In genomic region chr11:8608646-8609045, GRCh38 we compare ENCODE assay signal across 18 cellular contexts. TPM values are rescaled to one million over a fixed set of nuclear protein-coding genes. Genes with fewer than 3 reads are reported as not detected.
A peak's percentile ranks its signal among the peaks of the same experiment; 100 is the strongest.
DNase-seq lines count a peak whose midpoint lies in the region; ATAC-seq and TF ChIP-seq lines count a peak whose summit lies in the region.
"Had no signal": no experiment of that assay in that cellular context is flagged by ENCODE, and none has a peak within 500 bp of the region (broad histone marks: within the 10 kb centered on the region; RNA-seq: fewer than 3 reads in every experiment).

No MANE protein-coding gene starts in this region.

- H3K9ac ChIP-seq in mammary epithelial cell (ENCODE audit: insufficient read depth, low read length): no peak overlapping the region

- in situ Hi-C loops in mammary epithelial cell (cut with MboI; ENCODE audit: low sequenced_read_pairs in 2 of 2): no loop called here

- H3K4me3 ChIP-seq in mammary epithelial cell (replicated peaks in 1 of 3; ENCODE audit: insufficient read depth in 1 of 3, low read depth in 2 of 3, low read length in 3 of 3) (no peak overlapping the region), esophagus muscularis mucosa (no peak overlapping the region), skeletal muscle cell (ENCODE audit: low read depth, low read length) (no peak overlapping the region)
- H3K4me3 ChIP-seq: gastrocnemius medialis, stomach had no signal

- dilution Hi-C loops in mammary epithelial cell (cut with HindIII; ENCODE audit: low sequenced_read_pairs): no loop called here

- H3K9me3 ChIP-seq in mammary epithelial cell (replicated peaks; ENCODE audit: insufficient read depth, low read length) (no peaks in the 10 kb centered on the region), esophagus muscularis mucosa (no peaks in the 10 kb centered on the region)
- H3K9me3 ChIP-seq: gastrocnemius medialis, stomach had no signal

- H3K27me3 Mint-ChIP-seq in MCF 10A (ENCODE audit: insufficient read depth, unreplicated experiment) (no peaks in the 10 kb centered on the region), mesothelial cell of epicardium (ENCODE audit: low read depth) (peaks cover 11% of the 10 kb centered on the region)
- peaks cover 28 to 31% of the 10 kb centered on the region in 2 donors for H3K27me3 Mint-ChIP-seq in effector memory CD8-positive, alpha-beta T cell

- peak; percentile 33; the same call in 2 of the 3 replicates for ATAC-seq in SK-N-SH treated with all-trans-retinoic acid at 6 μM for 48 hours
- no peak for ATAC-seq in effector memory CD8-positive, alpha-beta T cell (replicated peaks)
- ATAC-seq: gastrocnemius medialis had no signal

- no peak for TF ChIP-seq EP300 in esophagus muscularis mucosa (IDR thresholded peaks at IDR 0.05)

- H3K36me3 Mint-ChIP-seq in MCF 10A (ENCODE audit: insufficient read depth, unreplicated experiment) (peaks cover 24% of the 10 kb centered on the region), mesothelial cell of epicardium (no peaks in the 10 kb centered on the region)
- H3K36me3 Mint-ChIP-seq in effector memory CD8-positive, alpha-beta T cell (ENCODE audit: insufficient read depth): no peaks in the 10 kb centered on the region

- H3K4me2 ChIP-seq in mammary epithelial cell (ENCODE audit: insufficient read depth, low read depth, low read length): no peak overlapping the region

- H3K27ac Mint-ChIP-seq in MCF 10A (ENCODE audit: low read depth, unreplicated experiment) (no peak overlapping the region), mesothelial cell of epicardium (no peak overlapping the region)
- H3K27ac Mint-ChIP-seq in effector memory CD8-positive, alpha-beta T cell: no peak overlapping the region
- H3K27ac Mint-ChIP-seq: CD8-positive, alpha-beta memory T cell; nephron progenitor cell had no signal

- CTCF ChIA-PET in mammary epithelial cell (lab: Charles Lee; ENCODE audit: low non-redundant PET) (no interaction called here), MCF 10A (lab: Yijun Ruan, JAX) (interaction anchor here (0.5 to 0.9 kb wide), 3 partner anchors 8 to 358 kb away, joined by 3 read pairs; no protein-coding TSS in a partner anchor)

- BruUV-seq in mammary epithelial cell (replicated peaks; lab: Mats Ljungman, UMichigan) (no TSS peak), MCF 10A (replicated peaks; lab: Mats Ljungman, UMichigan) (no TSS peak)

- H3K4me3 Mint-ChIP-seq in MCF 10A (ENCODE audit: unreplicated experiment): no peak overlapping the region
- H3K4me3 Mint-ChIP-seq in effector memory CD8-positive, alpha-beta T cell: no peak overlapping the region
- no peak overlapping the region for H3K4me3 Mint-ChIP-seq in mesothelial cell of epicardium
- H3K4me3 Mint-ChIP-seq: CD8-positive, alpha-beta memory T cell; nephron progenitor cell had no signal

- no peak overlapping the region for H3K27ac ChIP-seq in mammary epithelial cell (ENCODE audit: insufficient read depth, low read depth, low read length)
- no peak overlapping the region for H3K27ac ChIP-seq in esophagus muscularis mucosa (replicated peaks in 1 of 4)
- H3K27ac ChIP-seq: gastrocnemius medialis had no signal

- no peak overlapping the region for H2AFZ ChIP-seq in mammary epithelial cell (ENCODE audit: low read depth, low read length)

- peaks cover 21% of the 10 kb centered on the region for H3K4me1 Mint-ChIP-seq in MCF 10A (ENCODE audit: insufficient read depth, unreplicated experiment)
- no peaks in the 10 kb centered on the region for H3K4me1 Mint-ChIP-seq in effector memory CD8-positive, alpha-beta T cell (ENCODE audit: low read depth in 2 of 2)
- peaks cover 8% of the 10 kb centered on the region for H3K4me1 Mint-ChIP-seq in mesothelial cell of epicardium

- H3K79me2 ChIP-seq in mammary epithelial cell (ENCODE audit: insufficient read depth, low read length): no peaks in the 10 kb centered on the region

- H3K27me3 ChIP-seq in mammary epithelial cell (ENCODE audit: insufficient read depth, low read length) (no peaks in the 10 kb centered on the region), esophagus muscularis mucosa (no peaks in the 10 kb centered on the region)
- H3K27me3 ChIP-seq: gastrocnemius medialis, stomach had no signal

- intact Hi-C loops in mammary epithelial cell (cut with micrococcal nuclease): loop anchor here (10.0 kb wide), 1 partner anchor 356 kb away; the partner anchor contains the start of gene TMEM9B
- intact Hi-C loops in MCF 10A (cut with micrococcal nuclease): no loop called here
- intact Hi-C loops in esophagus muscularis mucosa (cut with DNase I): no loop called here

- POLR2A ChIA-PET in MCF 10A (lab: Yijun Ruan, JAX): interaction anchor here (1.2 to 1.7 kb wide), 2 partner anchors 74 to 379 kb away, joined by 4 to 6 read pairs; partner anchors contain the start of genes RPL27A and TRIM66

- WGBS in mammary epithelial cell (ENCODE audit: low coverage, missing lambda C conversion rate): no CpG with 5 or more reads among the region's 1 CpG
- WGBS in esophagus muscularis mucosa: 29% methylated on average over 1 of the region's 1 CpG

- DNase-seq in mammary epithelial cell: peak; percentile 59
- DNase-seq in MCF 10A (ENCODE audit: unreplicated experiment): no peak
- peak; percentile 34 for DNase-seq in esophagus muscularis mucosa (ENCODE audit: extremely low spot score)
- peak; percentile 8 for DNase-seq in skeletal muscle cell (ENCODE audit: low read depth)
- no peak for DNase-seq in effector memory CD8-positive, alpha-beta T cell
- DNase-seq in ureter (ENCODE audit: low spot score): no peak
- DNase-seq in mesothelial cell of epicardium (ENCODE audit: low spot score in 2 of 2, unreplicated experiment in 2 of 2): no peak
- DNase-seq: activated CD4-positive, alpha-beta T cell treated with anti-CD3 and anti-CD28 coated beads for 48 hours; activated CD8-positive, alpha-beta memory T cell treated with anti-CD3 and anti-CD28 coated beads, Interleukin-2, amount 50 U/mL, for 48 hours; activated gamma-delta T cell treated with Interleukin-2 at 50 U/mL for 16 hours; aorta; CD8-positive, alpha-beta memory T cell; gastrocnemius medialis; nephron progenitor cell; stomach had no signal

- no peaks in the 10 kb centered on the region for H4K20me1 ChIP-seq in mammary epithelial cell (ENCODE audit: insufficient read depth, low read length)

- H3K36me3 ChIP-seq in mammary epithelial cell (ENCODE audit: insufficient read depth, low read length) (no peaks in the 10 kb centered on the region), esophagus muscularis mucosa (peaks cover 0 to under 1% (median 0%) of the 10 kb centered on the region in 4 donors)
- H3K36me3 ChIP-seq: gastrocnemius medialis had no signal

- TF ChIP-seq POLR2A in esophagus muscularis mucosa (IDR thresholded peaks at IDR 0.05; ENCODE audit: low read depth): no peak

- H3K9me3 Mint-ChIP-seq in MCF 10A (ENCODE audit: unreplicated experiment): no peaks in the 10 kb centered on the region
- H3K9me3 Mint-ChIP-seq in effector memory CD8-positive, alpha-beta T cell: no peaks in the 10 kb centered on the region
- no peaks in the 10 kb centered on the region for H3K9me3 Mint-ChIP-seq in mesothelial cell of epicardium
- H3K9me3 Mint-ChIP-seq: CD8-positive, alpha-beta memory T cell; nephron progenitor cell had no signal

- H3K4me1 ChIP-seq in mammary epithelial cell (ENCODE audit: insufficient read depth, low read length) (peaks cover 18% of the 10 kb centered on the region), esophagus muscularis mucosa (peaks cover 5 to 41% (median 15%) of the 10 kb centered on the region in 4 donors)
- H3K4me1 ChIP-seq: gastrocnemius medialis had no signal

- TF ChIP-seq CTCF in mammary epithelial cell (conservative IDR thresholded peaks at IDR 0.05 in 1 of 2, IDR thresholded peaks at IDR 0.05 in 1 of 2; ENCODE audit: extremely low read depth in 1 of 2, insufficient read depth in 1 of 2, low read depth in 1 of 2, low read length in 2 of 2) (no peak), MCF 10A (IDR thresholded peaks at IDR 0.05; ENCODE audit: unreplicated experiment) (no peak), esophagus muscularis mucosa (IDR thresholded peaks at IDR 0.05) (no peak), mesothelial cell of epicardium (IDR thresholded peaks at IDR 0.05; ENCODE audit: unreplicated experiment) (no peak)

TF ChIP-seq in SK-N-SH treated with all-trans-retinoic acid at 6 μM for 48 hours, 23 proteins besides CTCF, POLR2A, EP300 and RAD21 (continues in another document):
- TF ChIP-seq, protein P1, sequence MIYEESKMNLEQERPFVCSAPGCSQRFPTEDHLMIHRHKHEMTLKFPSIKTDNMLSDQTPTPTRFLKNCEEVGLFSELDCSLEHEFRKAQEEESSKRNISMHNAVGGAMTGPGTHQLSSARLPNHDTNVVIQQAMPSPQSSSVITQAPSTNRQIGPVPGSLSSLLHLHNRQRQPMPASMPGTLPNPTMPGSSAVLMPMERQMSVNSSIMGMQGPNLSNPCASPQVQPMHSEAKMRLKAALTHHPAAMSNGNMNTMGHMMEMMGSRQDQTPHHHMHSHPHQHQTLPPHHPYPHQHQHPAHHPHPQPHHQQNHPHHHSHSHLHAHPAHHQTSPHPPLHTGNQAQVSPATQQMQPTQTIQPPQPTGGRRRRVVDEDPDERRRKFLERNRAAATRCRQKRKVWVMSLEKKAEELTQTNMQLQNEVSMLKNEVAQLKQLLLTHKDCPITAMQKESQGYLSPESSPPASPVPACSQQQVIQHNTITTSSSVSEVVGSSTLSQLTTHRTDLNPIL (CRISPR knock-in tag; IDR thresholded peaks at IDR 0.05; ENCODE audit: low read depth): no peak
- TF ChIP-seq ZFP3 (CRISPR knock-in tag; IDR thresholded peaks at IDR 0.05) (no peak), RARB (CRISPR knock-in tag; IDR thresholded peaks at IDR 0.05) (no peak), GLIS3 (CRISPR knock-in tag; IDR thresholded peaks at IDR 0.05) (no peak), TOX (CRISPR knock-in tag; IDR thresholded peaks at IDR 0.05; ENCODE audit: borderline replicate concordance) (no peak), ZFP30 (CRISPR knock-in tag; IDR thresholded peaks at IDR 0.05) (no peak), ISL1 (CRISPR knock-in tag; IDR thresholded peaks at IDR 0.05) (no peak)
- TF ChIP-seq, protein P2, sequence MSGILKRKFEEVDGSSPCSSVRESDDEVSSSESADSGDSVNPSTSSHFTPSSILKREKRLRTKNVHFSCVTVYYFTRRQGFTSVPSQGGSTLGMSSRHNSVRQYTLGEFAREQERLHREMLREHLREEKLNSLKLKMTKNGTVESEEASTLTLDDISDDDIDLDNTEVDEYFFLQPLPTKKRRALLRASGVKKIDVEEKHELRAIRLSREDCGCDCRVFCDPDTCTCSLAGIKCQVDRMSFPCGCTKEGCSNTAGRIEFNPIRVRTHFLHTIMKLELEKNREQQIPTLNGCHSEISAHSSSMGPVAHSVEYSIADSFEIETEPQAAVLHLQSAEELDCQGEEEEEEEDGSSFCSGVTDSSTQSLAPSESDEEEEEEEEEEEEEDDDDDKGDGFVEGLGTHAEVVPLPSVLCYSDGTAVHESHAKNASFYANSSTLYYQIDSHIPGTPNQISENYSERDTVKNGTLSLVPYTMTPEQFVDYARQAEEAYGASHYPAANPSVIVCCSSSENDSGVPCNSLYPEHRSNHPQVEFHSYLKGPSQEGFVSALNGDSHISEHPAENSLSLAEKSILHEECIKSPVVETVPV (CRISPR knock-in tag; IDR thresholded peaks at IDR 0.05): no peak

RNA-seq across cellular contexts. Expression of gene STK33, which starts 14.6 kb away (rescaled TPM):
- total RNA-seq in mammary epithelial cell (under 1 TPM in 1 of 2 donors, not detected in 1; 0.17 TPM), MCF 10A (2022) (0.20 and 0.58 TPM in 2 replicates), esophagus muscularis mucosa (10 to 100 TPM; 12.7 to 29.1 (median 19.8) TPM), ureter (13.1 TPM), mesothelial cell of epicardium (9.8 to 12.2 TPM (median 11.6 TPM) in 3 replicates)
- polyA plus RNA-seq in mammary epithelial cell: 0.29 TPM
- polyA minus RNA-seq in mammary epithelial cell: not detected
- total RNA-seq: A673, HT-29 had no signal

Comparison
In these comparisons a context has a peak if more than half of its experiments do, and no peak if none do; other contexts are left out.
1. DNase-seq: peak in mammary epithelial cell (single experiment), esophagus muscularis mucosa (single experiment) and skeletal muscle cell (single experiment); none in MCF 10A (single experiment), effector memory CD8-positive, alpha-beta T cell (0 of 3), ureter (single experiment) and mesothelial cell of epicardium (0 of 2).